ENCODE assay signal across 20 cellular contexts in the genomic region with DNA sequence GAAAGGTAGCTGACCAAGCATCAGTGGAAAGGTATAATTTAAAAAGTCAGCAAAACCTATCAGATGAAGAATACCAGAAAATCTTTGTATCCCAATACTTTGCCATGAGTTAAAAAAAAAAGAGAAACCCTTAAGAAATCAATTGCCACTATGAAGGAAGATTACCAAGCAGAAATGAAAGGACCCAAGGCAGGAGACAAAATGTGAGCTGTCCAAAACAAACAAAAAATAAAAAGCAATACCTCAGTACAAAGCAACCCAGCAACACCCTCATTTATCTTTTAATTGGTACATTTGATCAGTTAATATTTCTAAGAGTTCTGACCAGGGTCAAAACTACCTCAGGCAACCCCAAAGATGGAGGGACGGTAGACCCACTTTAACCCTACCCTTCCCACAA.
"Had no signal": no experiment of that assay in that cellular context is flagged by ENCODE, and none has a peak within 500 bp of the region (broad histone marks: within the 10 kb centered on the region; RNA-seq: fewer than 3 reads in every experiment).

No MANE protein-coding gene starts in this region.

- H3K27ac ChIP-seq: KMS-11 had no signal

- H3K9me2 ChIP-seq: SK-N-SH had no signal

- FAIRE-seq: RCC 7860 had no signal

- H3K9ac ChIP-seq: KMS-11, SK-N-SH had no signal

- H3K4me2 ChIP-seq: KMS-11, SK-N-SH had no signal

- DNase-seq: IMR-90, Kasumi-1, MV-4-11, NCI-H1048, NCI-H1105, NCI-H1436 treated with DMSO at 0.1 percent for 48 hours, NCI-H1694, NCI-H187 treated with DMSO at 0.1 percent for 48 hours, NCI-H2029 treated with DMSO at 0.1 percent for 48 hours, NCI-H226, NCI-H446, NCI-H510A, NCI-H524 treated with DMSO at 0.1 percent for 48 hours, NCI-H69, NCI-H774, RPMI8226, SHP77, SK-N-SH had no signal

- H3K9me3 ChIP-seq: SK-N-SH had no signal
